In the genomic region with DNA sequence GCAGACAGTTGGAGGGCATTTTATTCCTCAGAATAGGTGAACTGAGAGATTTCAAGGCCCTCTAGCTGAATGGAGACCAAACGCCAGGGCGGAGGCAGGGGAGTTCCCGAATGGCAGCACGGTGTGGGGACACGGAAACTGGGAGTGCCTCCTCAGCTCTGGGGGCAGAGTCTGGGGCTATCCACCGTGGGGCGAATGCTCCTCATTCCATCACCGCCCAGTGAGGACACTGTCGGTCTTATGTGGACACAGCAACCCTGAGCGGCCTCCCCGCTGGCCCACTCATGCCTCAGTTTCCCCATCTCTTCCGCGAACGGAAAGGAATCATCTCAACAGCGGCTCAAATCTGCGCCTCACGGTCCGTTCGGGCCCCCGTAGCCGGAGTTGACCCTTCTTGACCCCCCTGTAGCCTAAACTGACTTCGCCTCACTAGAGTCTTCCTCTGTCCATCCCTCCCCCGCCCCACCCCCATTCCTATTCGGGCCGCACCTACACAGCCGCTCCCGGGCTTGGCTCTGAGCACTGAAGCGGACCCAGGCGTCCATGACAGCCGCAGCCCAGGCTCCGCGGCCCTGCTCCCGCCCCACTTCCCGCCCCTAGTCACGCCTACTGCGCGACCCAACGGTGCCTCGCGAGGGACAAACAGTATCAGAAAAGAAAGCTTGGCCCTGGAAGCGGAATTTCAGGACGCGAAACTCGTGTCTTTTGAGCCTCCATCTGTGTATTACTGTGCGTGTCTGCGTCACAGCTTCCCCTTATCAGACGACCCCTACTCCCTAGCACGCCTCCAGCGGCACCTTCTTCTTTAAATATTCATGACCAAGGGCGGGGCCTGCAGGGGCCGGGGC, we compare ENCODE assay signal across 1 cellular context.
TF ChIP-seq lines count a peak whose summit lies in the region.

PEX11B (minus strand) TSS at position 574 of the 848 bp plus-strand sequence; CDS start at position 545, 29 bp downstream.

TF ChIP-seq in HepG2, 621 proteins besides CTCF, POLR2A, EP300 and RAD21 (continued from another document):
- TF ChIP-seq, protein P1, sequence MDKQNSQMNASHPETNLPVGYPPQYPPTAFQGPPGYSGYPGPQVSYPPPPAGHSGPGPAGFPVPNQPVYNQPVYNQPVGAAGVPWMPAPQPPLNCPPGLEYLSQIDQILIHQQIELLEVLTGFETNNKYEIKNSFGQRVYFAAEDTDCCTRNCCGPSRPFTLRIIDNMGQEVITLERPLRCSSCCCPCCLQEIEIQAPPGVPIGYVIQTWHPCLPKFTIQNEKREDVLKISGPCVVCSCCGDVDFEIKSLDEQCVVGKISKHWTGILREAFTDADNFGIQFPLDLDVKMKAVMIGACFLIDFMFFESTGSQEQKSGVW (CRISPR knock-in tag; IDR thresholded peaks at IDR 0.05; ENCODE audit: borderline replicate concordance): peak; percentile 89; the same call in 1 of the 2 replicates
- TF ChIP-seq, protein P2, sequence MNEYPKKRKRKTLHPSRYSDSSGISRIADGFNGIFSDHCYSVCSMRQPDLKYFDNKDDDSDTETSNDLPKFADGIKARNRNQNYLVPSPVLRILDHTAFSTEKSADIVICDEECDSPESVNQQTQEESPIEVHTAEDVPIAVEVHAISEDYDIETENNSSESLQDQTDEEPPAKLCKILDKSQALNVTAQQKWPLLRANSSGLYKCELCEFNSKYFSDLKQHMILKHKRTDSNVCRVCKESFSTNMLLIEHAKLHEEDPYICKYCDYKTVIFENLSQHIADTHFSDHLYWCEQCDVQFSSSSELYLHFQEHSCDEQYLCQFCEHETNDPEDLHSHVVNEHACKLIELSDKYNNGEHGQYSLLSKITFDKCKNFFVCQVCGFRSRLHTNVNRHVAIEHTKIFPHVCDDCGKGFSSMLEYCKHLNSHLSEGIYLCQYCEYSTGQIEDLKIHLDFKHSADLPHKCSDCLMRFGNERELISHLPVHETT (CRISPR knock-in tag; conservative IDR thresholded peaks at IDR 0.05): no peak
- TF ChIP-seq ARNT2 (CRISPR knock-in tag; IDR thresholded peaks at IDR 0.05; ENCODE audit: low read depth): 0 out of 2 replicates have a peak, but pooled peaks have one; percentile 51
- TF ChIP-seq POLR2AphosphoS5 (IDR thresholded peaks at IDR 0.05; ENCODE audit: low read depth, low read length): 0 out of 2 replicates have a peak, but pooled peaks have one; percentile 30
- TF ChIP-seq CBX1 (IDR thresholded peaks at IDR 0.05; ENCODE audit: low read depth): peak; percentile 37
- no peak for TF ChIP-seq ZNF629 (CRISPR knock-in tag; conservative IDR thresholded peaks at IDR 0.05)
- TF ChIP-seq, protein P3, sequence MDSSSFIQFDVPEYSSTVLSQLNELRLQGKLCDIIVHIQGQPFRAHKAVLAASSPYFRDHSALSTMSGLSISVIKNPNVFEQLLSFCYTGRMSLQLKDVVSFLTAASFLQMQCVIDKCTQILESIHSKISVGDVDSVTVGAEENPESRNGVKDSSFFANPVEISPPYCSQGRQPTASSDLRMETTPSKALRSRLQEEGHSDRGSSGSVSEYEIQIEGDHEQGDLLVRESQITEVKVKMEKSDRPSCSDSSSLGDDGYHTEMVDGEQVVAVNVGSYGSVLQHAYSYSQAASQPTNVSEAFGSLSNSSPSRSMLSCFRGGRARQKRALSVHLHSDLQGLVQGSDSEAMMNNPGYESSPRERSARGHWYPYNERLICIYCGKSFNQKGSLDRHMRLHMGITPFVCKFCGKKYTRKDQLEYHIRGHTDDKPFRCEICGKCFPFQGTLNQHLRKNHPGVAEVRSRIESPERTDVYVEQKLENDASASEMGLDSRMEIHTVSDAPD (CRISPR knock-in tag; IDR thresholded peaks at IDR 0.05): no peak
- 0 out of 2 replicates have a peak, but pooled peaks have one; percentile 25 for TF ChIP-seq FOXK1 (CRISPR knock-in tag; IDR thresholded peaks at IDR 0.05; ENCODE audit: borderline replicate concordance, low read depth)
- no peak for TF ChIP-seq TSC22D2 (CRISPR knock-in tag; IDR thresholded peaks at IDR 0.05; ENCODE audit: borderline replicate concordance)
- TF ChIP-seq CBFB (CRISPR knock-in tag; IDR thresholded peaks at IDR 0.05): 0 out of 2 replicates have a peak, but pooled peaks have one; percentile 29
- peak; percentile 60; the same call in 1 of the 2 replicates for TF ChIP-seq SIN3A (IDR thresholded peaks at IDR 0.05; ENCODE audit: borderline replicate concordance, low read depth, low read length)
- peak; percentile 9; the same call in 1 of the 2 replicates for TF ChIP-seq BHLHE40 (IDR thresholded peaks at IDR 0.05; ENCODE audit: low read length)
- TF ChIP-seq SSRP1 (CRISPR knock-in tag; IDR thresholded peaks at IDR 0.05): 0 out of 2 replicates have a peak, but pooled peaks have one; percentile 16
- peak; percentile 23; the same call in 1 of the 2 replicates for TF ChIP-seq FOSL2 (CRISPR knock-in tag; IDR thresholded peaks at IDR 0.05)
- TF ChIP-seq, protein P4, sequence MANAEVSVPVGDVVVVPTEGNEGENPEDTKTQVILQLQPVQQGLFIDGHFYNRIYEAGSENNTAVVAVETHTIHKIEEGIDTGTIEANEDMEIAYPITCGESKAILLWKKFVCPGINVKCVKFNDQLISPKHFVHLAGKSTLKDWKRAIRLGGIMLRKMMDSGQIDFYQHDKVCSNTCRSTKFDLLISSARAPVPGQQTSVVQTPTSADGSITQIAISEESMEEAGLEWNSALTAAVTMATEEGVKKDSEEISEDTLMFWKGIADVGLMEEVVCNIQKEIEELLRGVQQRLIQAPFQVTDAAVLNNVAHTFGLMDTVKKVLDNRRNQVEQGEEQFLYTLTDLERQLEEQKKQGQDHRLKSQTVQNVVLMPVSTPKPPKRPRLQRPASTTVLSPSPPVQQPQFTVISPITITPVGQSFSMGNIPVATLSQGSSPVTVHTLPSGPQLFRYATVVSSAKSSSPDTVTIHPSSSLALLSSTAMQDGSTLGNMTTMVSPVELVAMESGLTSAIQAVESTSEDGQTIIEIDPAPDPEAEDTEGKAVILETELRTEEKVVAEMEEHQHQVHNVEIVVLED (CRISPR knock-in tag; IDR thresholded peaks at IDR 0.05; ENCODE audit: borderline replicate concordance): peak; percentile 53; the same call in 1 of the 2 replicates
- no peak for TF ChIP-seq ZBTB10 (CRISPR knock-in tag; IDR thresholded peaks at IDR 0.05; ENCODE audit: borderline replicate concordance)
- TF ChIP-seq NONO (IDR thresholded peaks at IDR 0.05): no peak
- peak; percentile 54; the same call in 1 of the 2 replicates for TF ChIP-seq NONO (CRISPR knock-in tag; conservative IDR thresholded peaks at IDR 0.05)
- peak; percentile 70 for TF ChIP-seq MTA1 (CRISPR knock-in tag; IDR thresholded peaks at IDR 0.05; ENCODE audit: borderline replicate concordance)
- TF ChIP-seq ZNF160 (CRISPR knock-in tag; IDR thresholded peaks at IDR 0.05): peak; percentile 64
- peak; percentile 44; the same call in 1 of the 2 replicates for TF ChIP-seq KAT7 (CRISPR knock-in tag; IDR thresholded peaks at IDR 0.05; ENCODE audit: borderline replicate concordance)
- peak; percentile 34 for TF ChIP-seq ZNF781 (CRISPR knock-in tag; IDR thresholded peaks at IDR 0.05; ENCODE audit: borderline replicate concordance, not compliant biosample characterization)
- TF ChIP-seq MAFG (CRISPR knock-in tag; IDR thresholded peaks at IDR 0.05): no peak
- TF ChIP-seq EHMT2 (IDR thresholded peaks at IDR 0.05; ENCODE audit: borderline replicate concordance, low read depth, low read length): no peak
- TF ChIP-seq ZNF609 (CRISPR knock-in tag; IDR thresholded peaks at IDR 0.05; ENCODE audit: borderline replicate concordance): 0 out of 2 replicates have a peak, but pooled peaks have one; percentile 43
- TF ChIP-seq, protein P5, sequence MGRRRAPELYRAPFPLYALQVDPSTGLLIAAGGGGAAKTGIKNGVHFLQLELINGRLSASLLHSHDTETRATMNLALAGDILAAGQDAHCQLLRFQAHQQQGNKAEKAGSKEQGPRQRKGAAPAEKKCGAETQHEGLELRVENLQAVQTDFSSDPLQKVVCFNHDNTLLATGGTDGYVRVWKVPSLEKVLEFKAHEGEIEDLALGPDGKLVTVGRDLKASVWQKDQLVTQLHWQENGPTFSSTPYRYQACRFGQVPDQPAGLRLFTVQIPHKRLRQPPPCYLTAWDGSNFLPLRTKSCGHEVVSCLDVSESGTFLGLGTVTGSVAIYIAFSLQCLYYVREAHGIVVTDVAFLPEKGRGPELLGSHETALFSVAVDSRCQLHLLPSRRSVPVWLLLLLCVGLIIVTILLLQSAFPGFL (CRISPR knock-in tag; IDR thresholded peaks at IDR 0.05): no peak
